19 cellular contexts compared by ENCODE assay signal in genomic region chr22:46479046-46479445, GRCh38. TPM values are rescaled to one million over a fixed set of nuclear protein-coding genes. Genes with fewer than 3 reads are reported as not detected.
DNase-seq lines count a peak whose midpoint lies in the region; ATAC-seq, FAIRE-seq and TF ChIP-seq lines count a peak whose summit lies in the region.
"Had no signal": no experiment of that assay in that cellular context is flagged by ENCODE, and none has a peak within 500 bp of the region (broad histone marks: within the 10 kb centered on the region; RNA-seq: fewer than 3 reads in every experiment).

No MANE protein-coding gene starts in this region.

- no peak overlapping the region for H2BK120ac ChIP-seq in mesenchymal stem cell (ENCODE audit: low read depth, low read length)

- H2AK5ac ChIP-seq in mesenchymal stem cell (ENCODE audit: low read length, severe bottlenecking), result peak overlapping the region; percentile 27

- no peak overlapping the region for H3K23ac ChIP-seq in mesenchymal stem cell (ENCODE audit: low read length in 2 of 2)

- H2AFZ ChIP-seq in HepG2 (ENCODE audit: low read length), result no peak overlapping the region
- H2AFZ ChIP-seq in mesenchymal stem cell (ENCODE audit: low read depth, low read length), result no peak overlapping the region

- POLR2A ChIA-PET in HepG2 (lab: Yijun Ruan, JAX), result no interaction called here

- intact Hi-C loops in HepG2 (cut with micrococcal nuclease; ENCODE audit: unreplicated experiment) (no loop called here), right lobe of liver (cut with DNase I) (no loop called here), spleen (cut with DNase I; ENCODE audit: low total_unique reads) (no loop called here)

- H3K27me3 Mint-ChIP-seq in brain, result no peaks in the 10 kb centered on the region

- no peak for TF ChIP-seq CTCF in HepG2 (CRISPR knock-in tag; IDR thresholded peaks at IDR 0.05)
- TF ChIP-seq CTCF in right lobe of liver (IDR thresholded peaks at IDR 0.05), result no peak
- no peak for TF ChIP-seq CTCF in brain (conservative IDR thresholded peaks at IDR 0.05)
- TF ChIP-seq CTCF in spleen (IDR thresholded peaks at IDR 0.05 in 8 of 11, conservative IDR thresholded peaks at IDR 0.05 in 3 of 11), result no peak

- peaks cover 33% of the 10 kb centered on the region for H3K79me1 ChIP-seq in mesenchymal stem cell (replicated peaks; ENCODE audit: low read length, poor library complexity, severe bottlenecking)

- H3K27me3 ChIP-seq in HepG2 (ENCODE audit: control insufficient read depth in 1 of 2, insufficient read depth in 2 of 2, low read length in 2 of 2) (peaks cover 3 to 4% of the 10 kb centered on the region in 2 experiments; a peak in 2 of 5 replicates), right lobe of liver (no peaks in the 10 kb centered on the region), mesenchymal stem cell (ENCODE audit: control insufficient read depth in 1 of 2, insufficient read depth in 1 of 2, low read length in 2 of 2) (peaks cover 0 to 76% of the 10 kb centered on the region in 2 experiments), spleen (replicated peaks in 1 of 7) (peaks cover 0 to 28% (median 0%) of the 10 kb centered on the region in 7 donors)

- no peak overlapping the region for H2BK15ac ChIP-seq in mesenchymal stem cell (ENCODE audit: low read depth, poor library complexity, severe bottlenecking)

- FAIRE-seq in HepG2 (lab: Jason Lieb, UNC), result no peak
- FAIRE-seq: D721Med, HTR-8/SVneo had no signal

- H3K4me1 ChIP-seq in HepG2 (ENCODE audit: insufficient read depth, low read length) (peaks cover 3% of the 10 kb centered on the region), right lobe of liver (no peaks in the 10 kb centered on the region), mesenchymal stem cell (ENCODE audit: control insufficient read depth, insufficient read depth, low read depth, low read length) (peaks cover 17% of the 10 kb centered on the region), spleen (peaks cover 0 to 7% (median 0%) of the 10 kb centered on the region in 6 donors)

- no peak for TF ChIP-seq POLR2A in HepG2 (IDR thresholded peaks at IDR 0.05; ENCODE audit: insufficient read depth in 1 of 2, low read depth in 2 of 2, low read length in 2 of 2)
- TF ChIP-seq POLR2A in right lobe of liver (IDR thresholded peaks at IDR 0.05), result no peak
- no peak for TF ChIP-seq POLR2A in erythroblast (IDR thresholded peaks at IDR 0.05; ENCODE audit: low read length)
- no peak for TF ChIP-seq POLR2A in spleen (IDR thresholded peaks at IDR 0.05)

- H3K4me2 ChIP-seq in HepG2 (ENCODE audit: low read depth, low read length), result peak overlapping the region; percentile 29; the same call in 1 of the 2 replicates
- H3K4me2 ChIP-seq in mesenchymal stem cell (ENCODE audit: low read length, poor library complexity, severe bottlenecking), result no peak overlapping the region

- CTCF ChIA-PET in HepG2 (lab: Yijun Ruan, JAX; ENCODE audit: low intra/inter-chr PET ratio, low total read pairs), result no interaction called here

- H3K4me3 ChIP-seq in HepG2 (replicated peaks in 1 of 3; ENCODE audit: insufficient read depth in 1 of 3, low read depth in 2 of 3, low read length in 3 of 3) (no peak overlapping the region), right lobe of liver (no peak overlapping the region), mesenchymal stem cell (ENCODE audit: insufficient read depth in 1 of 2, low read depth in 1 of 2, low read length in 2 of 2) (no peak overlapping the region), spleen (no peak overlapping the region)
- H3K4me3 ChIP-seq: HAP-1 had no signal

- 57% methylated on average over 11 of the region's 16 CpGs for WGBS in HepG2 (ENCODE audit: low lambda C conversion rate)
- WGBS in right lobe of liver (ENCODE audit: insufficient coverage, low coverage, low lambda C conversion rate, missing lambda C conversion rate), result 60% methylated on average over 10 of the region's 16 CpGs
- WGBS in mesenchymal stem cell, result 89% methylated on average over 16 of the region's 16 CpGs
- 81 to 89% (median 86%) methylated on average over 15 to 16 of the region's 16 CpGs for WGBS in spleen, 5 donors

- peaks cover 6 to 40% (median 21%) of the 10 kb centered on the region in 5 experiments for H3K9me3 Mint-ChIP-seq in brain

- H3K14ac ChIP-seq in mesenchymal stem cell (ENCODE audit: low read length in 2 of 2), result no peak overlapping the region

- H3K27ac ChIP-seq in HepG2 (ENCODE audit: extremely low read length, insufficient read depth, low read length) (no peak overlapping the region), right lobe of liver (no peak overlapping the region), mesenchymal stem cell (ENCODE audit: low read length, poor library complexity, severe bottlenecking) (no peak overlapping the region), spleen (no peak overlapping the region)
- H3K27ac ChIP-seq: 22Rv1 had no signal

- ATAC-seq in HepG2 (no peak; the same call in 1 of the 3 replicates), right lobe of liver (no peak), GM21447 (IDR thresholded peaks at IDR 0.05; ENCODE audit: unreplicated experiment) (no peak)
- ATAC-seq: SK-N-SH treated with all-trans-retinoic acid at 6 μM for 48 hours had no signal

- in situ Hi-C loops in HepG2 (cut with HindIII; ENCODE audit: extremely low pct_ligation_motif_present, low pct_unique_long_range_greater_than_20kb), result no loop called here

- H3K4ac ChIP-seq in mesenchymal stem cell (ENCODE audit: low read depth in 1 of 2, low read length in 2 of 2), result no peak overlapping the region

- TF ChIP-seq EP300 in HepG2 (IDR thresholded peaks at IDR 0.05; ENCODE audit: low read depth in 2 of 2, low read length in 2 of 2) (no peak), HepG2 (CRISPR knock-in tag; IDR thresholded peaks at IDR 0.05; ENCODE audit: borderline replicate concordance) (no peak)

- no peak overlapping the region for H4K91ac ChIP-seq in mesenchymal stem cell (ENCODE audit: low read length)

- H3K4me3 Mint-ChIP-seq in brain, result no peak overlapping the region
- H3K4me3 Mint-ChIP-seq: CD8-positive, alpha-beta memory T cell had no signal

- no peaks in the 10 kb centered on the region for H3K36me3 ChIP-seq in HepG2 (replicated peaks in 1 of 2; ENCODE audit: control insufficient read depth in 1 of 2, insufficient read depth in 2 of 2, low read length in 2 of 2)
- H3K36me3 ChIP-seq in right lobe of liver, result no peaks in the 10 kb centered on the region
- H3K36me3 ChIP-seq in mesenchymal stem cell (ENCODE audit: control insufficient read depth in 1 of 2, insufficient read depth in 2 of 2, low read depth in 1 of 2, low read length in 2 of 2), result no peaks in the 10 kb centered on the region
- no peaks in the 10 kb centered on the region for H3K36me3 ChIP-seq in spleen
- H3K36me3 ChIP-seq: HAP-1 had no signal

- H4K8ac ChIP-seq in mesenchymal stem cell (ENCODE audit: low read length), result no peak overlapping the region

- no TSS peak for BruUV-seq in HepG2 (replicated peaks; lab: Mats Ljungman, UMichigan)

- no peak overlapping the region for H2BK5ac ChIP-seq in mesenchymal stem cell (ENCODE audit: low read depth, low read length, poor library complexity, severe bottlenecking)

- H3K4me1 Mint-ChIP-seq in brain, result peaks cover 32% of the 10 kb centered on the region

- DNase-seq in HepG2 (ENCODE audit: low spot score) (no peak), right lobe of liver (no peak), mesenchymal stem cell (no peak), SIG-M5 (lab: John Stamatoyannopoulos, UW) (no peak), erythroblast (lab: John Stamatoyannopoulos, UW) (no peak), spleen (no peak)
- DNase-seq: CD8-positive, alpha-beta memory T cell; NCI-H1105; NCI-H2081; NCI-H510A treated with DMSO at 0.1 percent for 48 hours; NCI-H774; SHP77 treated with DMSO at 0.1 percent for 48 hours had no signal

- H3K9ac ChIP-seq in HepG2 (ENCODE audit: insufficient read depth, low read depth, low read length) (no peak overlapping the region), mesenchymal stem cell (ENCODE audit: low read length) (no peak overlapping the region)

- peak overlapping the region in 3 of 5 experiments; percentile 39 to 90 (median 82) for H3K27ac Mint-ChIP-seq in brain
- H3K27ac Mint-ChIP-seq: CD8-positive, alpha-beta memory T cell had no signal

- no peak overlapping the region for H2BK12ac ChIP-seq in mesenchymal stem cell (ENCODE audit: low read length in 2 of 2)

- H4K20me1 ChIP-seq in HepG2 (ENCODE audit: insufficient read depth, low read length), result no peaks in the 10 kb centered on the region

- no peak overlapping the region for H3K18ac ChIP-seq in mesenchymal stem cell (ENCODE audit: low read depth in 1 of 2, low read length in 2 of 2)

- peaks cover 6% of the 10 kb centered on the region; the same call in 1 of the 2 replicates for H3K9me3 ChIP-seq in HepG2 (ENCODE audit: low read length)
- H3K9me3 ChIP-seq in right lobe of liver, result no peaks in the 10 kb centered on the region
- H3K9me3 ChIP-seq in mesenchymal stem cell (ENCODE audit: control insufficient read depth, low read length), result peaks cover 15% of the 10 kb centered on the region
- H3K9me3 ChIP-seq in spleen, result peaks cover 0 to 14% (median 2%) of the 10 kb centered on the region in 8 donors

- peaks cover 32% of the 10 kb centered on the region for H3K36me3 Mint-ChIP-seq in brain

- no peak for TF ChIP-seq RAD21 in HepG2 (CRISPR knock-in tag; IDR thresholded peaks at IDR 0.05)

- no peaks in the 10 kb centered on the region for H3K79me2 ChIP-seq in HepG2 (ENCODE audit: insufficient read depth, low read length)

RNA-seq across cellular contexts. Expression of gene CELSR1, which starts 58.4 kb away (rescaled TPM):
- 1.5 and 1.8 TPM in 2 replicates for total RNA-seq in HepG2 (2016; rRNA removed; fragmentation: Illumina TruSeq; extraction: Trizol)
- 0.53 and 0.71 TPM in 2 replicates for total RNA-seq in HepG2 (2016; cell fraction: cytosol; rRNA removed; fragmentation: Illumina TruSeq; extraction: Trizol; ENCODE audit: low read depth)
- total RNA-seq in HepG2 (2016; cell fraction: insoluble cytoplasmic fraction; rRNA removed; fragmentation: Illumina TruSeq; extraction: Trizol), result 1.1 and 1.6 TPM in 2 replicates
- 0.62 and 0.71 TPM in 2 replicates for total RNA-seq in HepG2 (2016; cell fraction: membrane; rRNA removed; fragmentation: Illumina TruSeq; extraction: Trizol)
- total RNA-seq in HepG2 (2016; cell fraction: nucleus; rRNA removed; fragmentation: Illumina TruSeq; extraction: Trizol), result 2.1 and 2.2 TPM in 2 replicates
- 0.78 and 0.84 TPM in 2 replicates for polyA plus RNA-seq in HepG2 (2011; rRNA removed)
- polyA plus RNA-seq in HepG2 (2011; cell fraction: cytosol; rRNA removed), result 0.49 and 0.62 TPM in 2 replicates
- polyA plus RNA-seq in HepG2 (2011; cell fraction: nucleus; rRNA removed), result 2.1 and 3.6 TPM in 2 replicates
- 0.75 and 0.95 TPM in 2 replicates for polyA plus RNA-seq in HepG2 (2012)
- 0.17 and 0.26 TPM in 2 replicates for polyA plus RNA-seq in HepG2 (2016; cell fraction: cytosol; fragmentation: Illumina TruSeq; extraction: Trizol; ENCODE audit: low read depth)
- polyA plus RNA-seq in HepG2 (2016; cell fraction: insoluble cytoplasmic fraction; fragmentation: Illumina TruSeq; extraction: Trizol; ENCODE audit: low read depth), result 0.76 and 1.3 TPM in 2 replicates
- 0.38 and 0.70 TPM in 2 replicates for polyA plus RNA-seq in HepG2 (2016; cell fraction: membrane; fragmentation: Illumina TruSeq; extraction: Trizol; ENCODE audit: low read depth)
- polyA plus RNA-seq in HepG2 (2016; cell fraction: nucleus; fragmentation: Illumina TruSeq; extraction: Trizol; ENCODE audit: insufficient read depth, low read depth), result 4.1 and 5.1 TPM in 2 replicates
- polyA minus RNA-seq in HepG2 (2011; rRNA and poly(A)+ RNA removed; ENCODE audit: low replicate concordance), result 4.5 and 19.4 TPM in 2 replicates
- polyA minus RNA-seq in HepG2 (2011; cell fraction: cytosol; rRNA and poly(A)+ RNA removed), result 0.30 and 1.1 TPM in 2 replicates
- polyA minus RNA-seq in HepG2 (2011; cell fraction: nucleus; rRNA and poly(A)+ RNA removed), result 2.0 and 3.5 TPM in 2 replicates
- total RNA-seq in right lobe of liver, result 1 to 10 TPM; 2.9 to 8.2 (median 5.0) TPM
- polyA plus RNA-seq in brain (ENCODE audit: insufficient read depth, low read depth, low replicate concordance), result 1.5 TPM
- 0.14 TPM for polyA plus RNA-seq in mesenchymal stem cell (2013, experiment 1 of 2)
- 0.11 TPM for polyA plus RNA-seq in mesenchymal stem cell (2013, experiment 2 of 2)
- total RNA-seq in spleen, result 10 to 100 TPM in 2 of 7 donors, 1 to 10 TPM in 5; 4.3 to 12.7 (median 8.0) TPM
- 10 to 100 TPM in 2 of 3 donors, 1 to 10 TPM in 1; 8.2 to 13.1 (median 11.4) TPM for polyA plus RNA-seq in spleen
